7 cellular contexts compared by ENCODE assay signal in genomic region chr2:30239308-30240161, GRCh38. TPM values are rescaled to one million over a fixed set of nuclear protein-coding genes. Genes with fewer than 3 reads are reported as not detected.
DNase-seq lines count a peak whose midpoint lies in the region; ATAC-seq, FAIRE-seq and TF ChIP-seq lines count a peak whose summit lies in the region.

No MANE protein-coding gene starts in this region.

- H2BK5ac ChIP-seq in H1 (ENCODE audit: low read depth, low read length), result no peak overlapping the region

- H4K5ac ChIP-seq in H1 (ENCODE audit: insufficient read length, low read depth, low read length), result no peak overlapping the region

- H3K27me3 ChIP-seq in MG63, result no peaks in the 10 kb centered on the region
- H3K27me3 ChIP-seq in H1 (replicated peaks in 1 of 4; ENCODE audit: control insufficient read depth in 3 of 4, extremely low read depth in 1 of 4, insufficient read depth in 3 of 4, low read length in 3 of 4), result no peaks in the 10 kb centered on the region

- CTCF ChIA-PET in GM10248 (lab: Yijun Ruan, JAX), result interaction anchor here (0.7 to 4.0 kb wide), 31 partner anchors 8 to 1094 kb away, joined by 3 to 19 read pairs (median 4); no protein-coding TSS in a partner anchor
- CTCF ChIA-PET in H1 (lab: Charles Lee; ENCODE audit: partially characterized antibody), result interaction anchor here (0.7 to 5.4 kb wide), 52 partner anchors 7 to 541 kb away, joined by 3 to 74 read pairs (median 4); partner anchors contain the start of genes LBH and LCLAT1

- H3K4me1 Mint-ChIP-seq in mesothelial cell of epicardium, result peaks cover 24% of the 10 kb centered on the region

- TF ChIP-seq EP300 in H1 (IDR thresholded peaks at IDR 0.05; ENCODE audit: borderline replicate concordance in 1 of 2, low read depth in 2 of 2, low read length in 2 of 2), result no peak

- H2AK5ac ChIP-seq in H1 (ENCODE audit: low read depth, low read length), result no peak overlapping the region

- no peak overlapping the region for H3K4ac ChIP-seq in H1 (replicated peaks; ENCODE audit: insufficient read length, low read depth, low read length)

- POLR2A ChIA-PET in GM10248 (lab: Yijun Ruan, JAX), result interaction anchor here (0.6 to 1.5 kb wide), 2 partner anchors 9 kb away, joined by 5 to 7 read pairs; partner anchors contain the start of gene LBH
- POLR2A ChIA-PET in H1 (lab: Charles Lee; ENCODE audit: partially characterized antibody), result interaction anchor here (0.7 to 2.1 kb wide), 3 partner anchors 7 to 32 kb away, joined by 3 to 8 read pairs (median 8); no protein-coding TSS in a partner anchor

- H2AFZ ChIP-seq in H1 (ENCODE audit: low read length), result no peak overlapping the region

- no peak overlapping the region for H2BK15ac ChIP-seq in H1 (ENCODE audit: low read length)

- no peak overlapping the region for H4K91ac ChIP-seq in H1 (replicated peaks; ENCODE audit: insufficient read length, low read length)

- H3K79me2 ChIP-seq in H1 (ENCODE audit: control insufficient read depth in 1 of 2, insufficient read depth in 2 of 2, low read length in 2 of 2), result no peaks in the 10 kb centered on the region

- H3K23me2 ChIP-seq in H1 (ENCODE audit: low read depth, low read length), result no peaks in the 10 kb centered on the region

- peak overlapping the region; percentile 1 for H3K27ac Mint-ChIP-seq in mesothelial cell of epicardium

- H3K14ac ChIP-seq in H1 (ENCODE audit: insufficient read length), result no peak overlapping the region

- H3K4me1 ChIP-seq in H1 (replicated peaks in 1 of 4; ENCODE audit: control insufficient read depth in 3 of 4, insufficient read depth in 4 of 4, low read length in 3 of 4), result no peaks in the 10 kb centered on the region

- H2BK20ac ChIP-seq in H1 (ENCODE audit: low read length), result no peak overlapping the region

- H3K9ac ChIP-seq in H1 (replicated peaks in 1 of 4; ENCODE audit: extremely low read depth in 1 of 4, low read depth in 3 of 4, low read length in 3 of 4), result no peak overlapping the region

- peak; percentile 58 for DNase-seq in GM10248 (ENCODE audit: extremely low spot score)
- peak; percentile 43 for DNase-seq in MG63
- DNase-seq in activated CD4-positive, alpha-beta T cell treated with anti-CD3 and anti-CD28 coated beads, Interleukin-2, amount 50 U/mL, for 4 hours, result peak; percentile 67 to 68
- DNase-seq in H1 (ENCODE audit: low read depth in 1 of 2, low spot score in 2 of 2), result peak in 1 of 2 experiments; percentile 88
- peak in 1 of 2 experiments; percentile 57 for DNase-seq in mesothelial cell of epicardium (ENCODE audit: low spot score in 2 of 2, unreplicated experiment in 2 of 2)
- DNase-seq in stimulated activated naive CD8-positive, alpha-beta T cell treated with anti-CD3 and anti-CD28 coated beads, Interleukin-15, Interleukin-2, amounts not matched to agents 100 U/mL and 50 U/mL, for 24 hours, result peak; percentile 83

- TF ChIP-seq CTCF in GM10248 (IDR thresholded peaks at IDR 0.05; ENCODE audit: control extremely low read depth, extremely low read depth, low read depth, missing control alignments) (peak; percentile 63), H1 (IDR thresholded peaks at IDR 0.05; ENCODE audit: control extremely low read depth in 1 of 3, insufficient read depth in 1 of 3, low read depth in 1 of 3, low read length in 3 of 3) (peak; percentile 81 to 99 (median 93)), mesothelial cell of epicardium (IDR thresholded peaks at IDR 0.05; ENCODE audit: unreplicated experiment) (peak; percentile 83)

- no peaks in the 10 kb centered on the region for H3K9me3 ChIP-seq in MG63
- H3K9me3 ChIP-seq in H1 (ENCODE audit: insufficient read depth in 2 of 2, low read depth in 1 of 2, low read length in 1 of 2), result no peaks in the 10 kb centered on the region

- H2BK12ac ChIP-seq in H1 (ENCODE audit: low read depth, low read length), result no peak overlapping the region

- H3K4me3 Mint-ChIP-seq in mesothelial cell of epicardium, result no peak overlapping the region

- H3K4me3 ChIP-seq in MG63, result no peak overlapping the region
- no peak overlapping the region for H3K4me3 ChIP-seq in H1 (ENCODE audit: extremely low read depth in 1 of 4, insufficient read depth in 2 of 4, low read depth in 3 of 4, low read length in 4 of 4)

- no peaks in the 10 kb centered on the region for H3K9me3 Mint-ChIP-seq in mesothelial cell of epicardium

- TF ChIP-seq RAD21 in H1 (IDR thresholded peaks at IDR 0.05 in 1 of 2, conservative IDR thresholded peaks at IDR 0.05 in 1 of 2; ENCODE audit: low read depth in 2 of 2, low read length in 2 of 2), result peak; percentile 71 to 82

- H3K36me3 Mint-ChIP-seq in mesothelial cell of epicardium, result peaks cover 24% of the 10 kb centered on the region

- H3K23ac ChIP-seq in H1 (ENCODE audit: insufficient read length), result no peak overlapping the region

- H3K36me3 ChIP-seq in MG63, result peaks cover 61% of the 10 kb centered on the region
- H3K36me3 ChIP-seq in H1 (ENCODE audit: control insufficient read depth in 2 of 4, insufficient read depth in 4 of 4, low read length in 3 of 4), result peaks cover 0 to 3% (median under 1%) of the 10 kb centered on the region in 4 experiments; a peak in 1 of 8 replicates

- FAIRE-seq in H1 (lab: Jason Lieb, UNC), result peak; percentile 81

- no peak overlapping the region for H2BK120ac ChIP-seq in H1 (replicated peaks; ENCODE audit: low read depth, low read length)

- no peaks in the 10 kb centered on the region for H3K79me1 ChIP-seq in H1 (ENCODE audit: low read depth, low read length)

- no peak overlapping the region for H3K27ac ChIP-seq in H1 (ENCODE audit: low read depth, low read length)

- TF ChIP-seq POLR2A in H1 (IDR thresholded peaks at IDR 0.05; ENCODE audit: control extremely low read depth in 1 of 2, low read depth in 2 of 2, low read length in 2 of 2), result no peak

- H3K27me3 Mint-ChIP-seq in mesothelial cell of epicardium (ENCODE audit: low read depth), result no peaks in the 10 kb centered on the region

- 58% methylated on average over 15 of the region's 15 CpGs; no CpG with 5 or more reads in 1 of the 2 experiments for WGBS in H1 (ENCODE audit: extremely low coverage in 1 of 2, insufficient coverage in 1 of 2, insufficient read length in 1 of 2, insufficient replicate concordance in 2 of 2, low coverage in 1 of 2, low lambda C conversion rate in 2 of 2, missing lambda C conversion rate in 1 of 2), 2 experiments

- 0 out of 4 replicates have a peak overlapping the region, but pooled peaks of 1 of the 2 experiments have one; percentile 34 for H3K4me2 ChIP-seq in H1 (ENCODE audit: insufficient read depth in 1 of 2, low read depth in 2 of 2, low read length in 2 of 2)

- H4K8ac ChIP-seq in H1 (ENCODE audit: extremely low read depth, insufficient read depth, low read length), result no peak overlapping the region; the same call in 1 of the 2 replicates

- no peak overlapping the region for H3K18ac ChIP-seq in H1 (ENCODE audit: extremely low read depth, low read length)

- no peak overlapping the region for H3K56ac ChIP-seq in H1 (replicated peaks; ENCODE audit: insufficient read length, low read depth, low read length)

- peaks cover 2% of the 10 kb centered on the region in 2 experiments for H4K20me1 ChIP-seq in H1 (replicated peaks in 1 of 2; ENCODE audit: control insufficient read depth in 1 of 2, insufficient read depth in 2 of 2, low read length in 2 of 2)

- peak; percentile 16 for ATAC-seq in stimulated activated naive CD8-positive, alpha-beta T cell treated with anti-CD3 and anti-CD28 coated beads, Interleukin-15, Interleukin-2, amounts not matched to agents 100 U/mL and 50 U/mL, for 24 hours
- no peak for ATAC-seq in GM21825 (IDR thresholded peaks at IDR 0.05; ENCODE audit: unreplicated experiment)

TF ChIP-seq in H1, 55 proteins besides CTCF, POLR2A, EP300 and RAD21 (continues in another document):
- TF ChIP-seq TBP (IDR thresholded peaks at IDR 0.05; ENCODE audit: low read depth, low read length) (no peak), TEAD4 (IDR thresholded peaks at IDR 0.05; ENCODE audit: low read depth, low read length) (no peak), TAF7 (optimal IDR thresholded peaks at IDR 0.05; ENCODE audit: borderline replicate concordance, low read depth, low read length) (no peak), SRF (IDR thresholded peaks at IDR 0.05; ENCODE audit: low read depth, low read length) (no peak), RNF2 (IDR thresholded peaks at IDR 0.05; ENCODE audit: borderline replicate concordance, low read depth, low read length, missing control alignments, poor library complexity, severe bottlenecking) (no peak), CBX8 (IDR thresholded peaks at IDR 0.05; ENCODE audit: borderline replicate concordance, low read depth, low read length) (no peak), ZNF274 (IDR thresholded peaks at IDR 0.05; ENCODE audit: borderline replicate concordance, extremely low read depth, low read length) (no peak), EZH2 (IDR thresholded peaks at IDR 0.05; ENCODE audit: low read depth, low read length, severe bottlenecking) (no peak), USF2 (IDR thresholded peaks at IDR 0.05; ENCODE audit: low read length) (no peak), CEBPB (IDR thresholded peaks at IDR 0.05; ENCODE audit: low read depth, low read length) (peak; percentile 55), MAFK (IDR thresholded peaks at IDR 0.05; ENCODE audit: low read depth, low read length) (no peak), RFX5 (IDR thresholded peaks at IDR 0.05; ENCODE audit: borderline replicate concordance, low read depth, low read length) (no peak), SP4 (IDR thresholded peaks at IDR 0.05; ENCODE audit: low read length) (no peak), JUN (IDR thresholded peaks at IDR 0.05; ENCODE audit: low read depth, low read length) (no peak), KDM1A (IDR thresholded peaks at IDR 0.05; ENCODE audit: borderline replicate concordance, low read length) (no peak)

RNA-seq across cellular contexts. Expression of gene LBH, which starts 8.2 kb away (rescaled TPM):
- 21.5 and 60.0 TPM in 2 replicates for total RNA-seq in MG63 (2014; rRNA removed; shearing (Covaris generic); ENCODE audit: low replicate concordance)
- 24.6 and 25.7 TPM in 2 replicates for total RNA-seq in H1 (2021; fragmentation: NEBNext Ultra II Directional; extraction: Animal tissue kit (Norgen Biotek cat#: 25700))
- polyA plus RNA-seq in H1 (2011; rRNA removed), result 31.4 and 34.5 TPM in 2 replicates
- 26.7 TPM for polyA plus RNA-seq in H1 (2011; cell fraction: cytosol; rRNA removed)
- polyA plus RNA-seq in H1 (2011; cell fraction: nucleus; rRNA removed), result 19.9 TPM
- polyA plus RNA-seq in H1 (2012, experiment 1 of 2), result 17.6 to 23.3 TPM (median 20.0 TPM) in 4 replicates
- 20.6 TPM for polyA plus RNA-seq in H1 (2012, experiment 2 of 2)
- 11.9 TPM for polyA plus RNA-seq in H1 (2013, experiment 1 of 2)
- polyA plus RNA-seq in H1 (2013, experiment 2 of 2), result 12.4 TPM
- polyA minus RNA-seq in H1 (2011; rRNA and poly(A)+ RNA removed), result 33.0 and 35.0 TPM in 2 replicates
- polyA minus RNA-seq in H1 (2011; cell fraction: cytosol; rRNA and poly(A)+ RNA removed), result 33.3 TPM
- polyA minus RNA-seq in H1 (2011; cell fraction: nucleus; rRNA and poly(A)+ RNA removed), result 45.6 TPM
- 41.0 to 48.8 TPM (median 44.5 TPM) in 3 replicates for total RNA-seq in mesothelial cell of epicardium
